In the genomic region with DNA sequence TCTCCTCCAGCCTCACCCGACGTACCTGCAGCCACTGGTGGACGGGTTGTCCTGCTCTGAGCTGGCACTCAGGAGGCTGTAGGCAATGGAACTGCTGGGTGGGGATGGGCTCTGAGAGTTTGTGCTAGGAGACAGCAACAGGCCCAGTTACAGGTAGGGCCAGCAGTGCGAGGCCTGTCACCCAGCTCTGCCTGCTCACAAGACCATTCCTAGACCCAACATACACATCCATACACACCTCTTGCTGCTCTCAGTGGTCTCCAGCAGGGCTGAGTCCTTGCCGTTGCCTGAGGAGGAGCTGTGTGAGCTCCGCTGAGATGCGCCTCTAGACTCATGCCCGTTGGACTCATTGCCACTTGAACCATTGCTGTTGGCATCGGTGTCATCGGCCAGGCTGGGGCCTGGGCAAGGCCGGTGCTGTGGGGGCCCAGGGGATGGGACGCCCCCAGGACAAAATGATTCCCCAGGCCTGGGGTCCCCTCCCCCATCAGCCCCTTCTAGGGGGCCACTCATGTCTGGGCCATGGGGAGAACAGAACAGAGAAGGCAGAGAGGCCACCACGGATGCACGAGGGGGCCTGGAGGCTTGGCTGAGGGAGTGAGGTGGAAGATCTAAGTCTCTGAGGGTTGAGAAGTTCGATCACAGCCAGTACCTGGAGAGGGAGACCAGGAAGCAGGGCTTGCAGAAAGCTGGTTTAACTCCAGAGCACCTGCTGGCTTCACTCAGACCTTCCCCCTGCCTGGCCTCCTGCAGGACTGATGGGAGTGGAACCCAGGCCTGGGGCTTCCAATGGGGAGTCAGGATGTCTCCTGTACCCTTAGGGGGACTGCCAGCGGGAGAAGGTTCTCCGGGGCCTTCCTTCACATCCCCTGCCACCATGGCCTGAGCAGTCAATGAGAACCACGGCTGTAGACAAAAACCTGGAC, we compare ENCODE assay signal across 6 cellular contexts. TPM values are rescaled to one million over a fixed set of nuclear protein-coding genes. Genes with fewer than 3 reads are reported as not detected.
A peak's percentile ranks its signal among the peaks of the same experiment; 100 is the strongest.
DNase-seq lines count a peak whose midpoint lies in the region; ATAC-seq and TF ChIP-seq lines count a peak whose summit lies in the region.

No MANE protein-coding gene starts in this region.

- DNase-seq in activated gamma-delta T cell (lab: John Stamatoyannopoulos, UW) = no peak

- peaks cover 46% of the 10 kb centered on the region for H3K36me3 ChIP-seq in DOHH2 (ENCODE audit: control insufficient read depth, low read length)

- H3K9me2 ChIP-seq in DOHH2 (replicated peaks; ENCODE audit: control insufficient read depth, low read length) = no peaks in the 10 kb centered on the region

- peak overlapping the region; percentile 64 for H3K27ac ChIP-seq in DOHH2 (ENCODE audit: low read depth, low read length)
- peak overlapping the region; percentile 73 for H3K27ac ChIP-seq in VCaP

- TF ChIP-seq CTCF in DOHH2 (IDR thresholded peaks at IDR 0.05; ENCODE audit: low read depth, low read length, poor library complexity, severe bottlenecking) (no peak), VCaP (conservative IDR thresholded peaks at IDR 0.05) (no peak)

- H3K9me3 ChIP-seq in DOHH2 (ENCODE audit: control insufficient read depth, insufficient read depth, low read length) (no peaks in the 10 kb centered on the region), mononuclear cell (ENCODE audit: low read depth, low read length) (no peaks in the 10 kb centered on the region)

- peaks cover 24% of the 10 kb centered on the region for H3K79me2 ChIP-seq in DOHH2 (ENCODE audit: control insufficient read depth, low read length)

- no peaks in the 10 kb centered on the region for H3K27me3 ChIP-seq in DOHH2 (ENCODE audit: control insufficient read depth, low read length)
- no peaks in the 10 kb centered on the region for H3K27me3 ChIP-seq in mononuclear cell (ENCODE audit: insufficient read depth, low read length)

- H3K4me3 ChIP-seq in DOHH2 (ENCODE audit: low read length) (peak overlapping the region; percentile 90), mononuclear cell (ENCODE audit: low read length) (peak overlapping the region; percentile 50)

- H3F3A ChIP-seq in DOHH2 (ENCODE audit: control insufficient read depth, insufficient read depth) = peaks cover 11% of the 10 kb centered on the region

- H3K4me1 ChIP-seq in DOHH2 (ENCODE audit: control insufficient read depth, low read length) = peaks cover 52% of the 10 kb centered on the region
- H3K4me1 ChIP-seq in mononuclear cell (ENCODE audit: insufficient read depth, low read length) = peaks cover 54% of the 10 kb centered on the region

- no peaks in the 10 kb centered on the region for H4K20me1 ChIP-seq in DOHH2 (ENCODE audit: control insufficient read depth, insufficient read depth, low read depth, low read length)

- ATAC-seq in GM18519 (IDR thresholded peaks at IDR 0.05; ENCODE audit: low FRiP score, unreplicated experiment) (no peak), GM21786 (IDR thresholded peaks at IDR 0.05; ENCODE audit: unreplicated experiment) (no peak)

- H3K4me2 ChIP-seq in DOHH2 (ENCODE audit: low read length) = peak overlapping the region; percentile 99

RNA-seq across cellular contexts. Expression of gene PER1, which starts 1.7 kb away (rescaled TPM):
- total RNA-seq in mononuclear cell = 250 TPM

RNA-seq across cellular contexts. Expression of gene VAMP2, which starts 12.3 kb away (rescaled TPM):
- total RNA-seq in mononuclear cell = 40.3 TPM

RNA-seq across cellular contexts. Expression of gene TMEM107, which starts 25.7 kb away (rescaled TPM):
- 221 TPM for total RNA-seq in mononuclear cell

RNA-seq across cellular contexts. Expression of gene HES7, which starts 26.6 kb away (rescaled TPM):
- not detected for total RNA-seq in mononuclear cell

RNA-seq across cellular contexts. Expression of gene ALOXE3, which starts 32.1 kb away (rescaled TPM):
- 0.10 TPM for total RNA-seq in mononuclear cell
